17 cellular contexts compared by ENCODE assay signal in the genomic region with DNA sequence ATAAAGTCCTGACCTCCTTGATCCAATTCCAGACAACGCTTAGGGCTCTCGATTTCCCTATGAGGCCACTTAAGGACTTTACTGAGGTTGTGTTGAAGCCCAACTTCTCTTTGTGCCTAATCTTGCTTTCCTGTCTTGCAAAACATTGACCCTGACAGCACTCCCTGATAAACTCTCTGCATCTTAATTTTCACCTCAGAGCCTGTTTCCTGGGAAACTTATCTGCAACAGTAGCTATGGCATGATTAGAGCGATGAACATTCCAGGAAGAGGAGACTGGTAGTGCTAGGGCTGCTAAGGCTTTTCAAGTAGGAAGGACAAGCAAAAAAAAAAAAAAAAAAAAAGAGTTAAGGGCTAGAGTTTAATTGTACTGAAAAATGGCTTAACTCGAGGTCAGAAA.
"Had no signal": no experiment of that assay in that cellular context is flagged by ENCODE, and none has a peak within 500 bp of the region (broad histone marks: within the 10 kb centered on the region; RNA-seq: fewer than 3 reads in every experiment).

No MANE protein-coding gene starts in this region.

- H3K4me3 ChIP-seq: coronary artery, heart left ventricle, mucosa of descending colon, ovary, stomach, thoracic aorta, transverse colon had no signal

- H3K4me1 ChIP-seq: heart left ventricle, stomach, transverse colon had no signal

- H3K9me3 ChIP-seq: ovary, thoracic aorta, transverse colon had no signal

- H3K27me3 ChIP-seq: ovary, stomach, transverse colon had no signal

- DNase-seq: effector CD4-positive, alpha-beta T cell; heart left ventricle; hippocampal formation; kidney glomerular epithelial cell; mucosa of descending colon; naive thymus-derived CD8-positive, alpha-beta T cell; nucleus accumbens; ovary; right cardiac atrium; small intestine; stimulated activated CD4-positive, alpha-beta T cell treated with anti-CD3 and anti-CD28 coated beads, Interleukin-12 subunit alpha, Interleukin-12 subunit beta, amount 100 ng/mL, for 4 hours; stimulated activated naive CD4-positive, alpha-beta T cell; stomach; substantia nigra; transverse colon had no signal

- ATAC-seq: heart left ventricle; mucosa of descending colon; naive thymus-derived CD8-positive, alpha-beta T cell; right cardiac atrium had no signal

- H3K36me3 ChIP-seq: heart left ventricle, ovary, stomach, thoracic aorta, transverse colon had no signal

- H3K27ac ChIP-seq: coronary artery, heart left ventricle, ovary, stomach, thoracic aorta, transverse colon had no signal
